In genomic region chr6:108395297-108395696, GRCh38 we compare ENCODE assay signal across 29 cellular contexts.
"Had no signal": no experiment of that assay in that cellular context is flagged by ENCODE, and none has a peak within 500 bp of the region (broad histone marks: within the 10 kb centered on the region; RNA-seq: fewer than 3 reads in every experiment).

No MANE protein-coding gene starts in this region.

- H3K4me1 Mint-ChIP-seq: endodermal cell, immature natural killer cell, natural killer cell, neural crest cell had no signal

- H3K27me3 Mint-ChIP-seq: dendritic cell treated with granulocyte-macrophage colony-stimulating factor and Interleukin-4, amounts not matched to agents 40 ng/mL and 50 ng/mL, for 4 days had no signal

- H3K36me3 Mint-ChIP-seq: natural killer cell had no signal

- H3K4me3 Mint-ChIP-seq: dendritic cell treated with granulocyte-macrophage colony-stimulating factor and Interleukin-4, amounts not matched to agents 40 ng/mL and 50 ng/mL, for 4 days; endodermal cell; immature natural killer cell; natural killer cell; neural crest cell had no signal

- FAIRE-seq: keratinocyte, pancreas had no signal

- H3K4me1 ChIP-seq: colonic mucosa, esophagus muscularis mucosa, heart right ventricle, left lung, pancreas, prostate gland, right atrium auricular region, stomach, thyroid gland, vagina had no signal

- H3K4me2 ChIP-seq: smooth muscle cell had no signal

- H3K9me3 ChIP-seq: colonic mucosa, esophagus muscularis mucosa, heart right ventricle, left lung, neutrophil, pancreas, prostate gland, right atrium auricular region, stomach, thyroid gland, vagina had no signal

- ATAC-seq: heart right ventricle, left cardiac atrium, left lung, natural killer cell, pancreas, sciatic nerve had no signal

- H3K9me3 Mint-ChIP-seq: dendritic cell treated with granulocyte-macrophage colony-stimulating factor and Interleukin-4, amounts not matched to agents 40 ng/mL and 50 ng/mL, for 4 days; immature natural killer cell; natural killer cell; neural crest cell had no signal

- DNase-seq: colonic mucosa; effector CD8-positive, alpha-beta T cell; endodermal cell; foreskin melanocyte; glutamatergic neuron; heart right ventricle; hippocampal formation; immature natural killer cell; left cardiac atrium; left lung; natural killer cell; pancreas; stimulated activated CD4-positive, alpha-beta T cell treated with anti-CD3 and anti-CD28 coated beads, Interleukin-12 subunit alpha, Interleukin-12 subunit beta, amount 100 ng/mL, for 4 hours; stimulated activated CD4-positive, alpha-beta T cell treated with anti-CD3 and anti-CD28 coated beads, Interleukin-1b, Interleukin-23, amount 100 ng/mL, for 48 hours; stimulated activated CD4-positive, alpha-beta T cell treated with anti-CD3 and anti-CD28 coated beads, Interleukin-4, amount 100 ng/mL, for 1 hour; stimulated activated CD8-positive, alpha-beta memory T cell treated with anti-CD3 and anti-CD28 coated beads, Interleukin-4, amount 100 ng/mL, for 48 hours; stimulated activated naive CD4-positive, alpha-beta T cell treated with Interleukin-2 at 50 U/mL for 16 hours; stomach; thyroid gland had no signal

- H3K27ac ChIP-seq: colonic mucosa, esophagus muscularis mucosa, heart right ventricle, left lung, neutrophil, pancreas, prostate gland, right atrium auricular region, stomach, thyroid gland, vagina had no signal

- H3K27ac Mint-ChIP-seq: dendritic cell treated with granulocyte-macrophage colony-stimulating factor and Interleukin-4, amounts not matched to agents 40 ng/mL and 50 ng/mL, for 4 days; endodermal cell; immature natural killer cell; natural killer cell had no signal

- H3K36me3 ChIP-seq: colonic mucosa, esophagus muscularis mucosa, heart right ventricle, left lung, neutrophil, pancreas, prostate gland, right atrium auricular region, thyroid gland, vagina had no signal

- H3K4me3 ChIP-seq: colonic mucosa, esophagus muscularis mucosa, heart right ventricle, left lung, pancreas, prostate gland, right atrium auricular region, smooth muscle cell, stomach, thyroid gland, vagina had no signal

- H3K27me3 ChIP-seq: colonic mucosa, esophagus muscularis mucosa, heart right ventricle, left lung, neutrophil, pancreas, right atrium auricular region, stomach, thyroid gland, vagina had no signal
